Comparison of ENCODE assay signal across 1 cellular context in the genomic region with DNA sequence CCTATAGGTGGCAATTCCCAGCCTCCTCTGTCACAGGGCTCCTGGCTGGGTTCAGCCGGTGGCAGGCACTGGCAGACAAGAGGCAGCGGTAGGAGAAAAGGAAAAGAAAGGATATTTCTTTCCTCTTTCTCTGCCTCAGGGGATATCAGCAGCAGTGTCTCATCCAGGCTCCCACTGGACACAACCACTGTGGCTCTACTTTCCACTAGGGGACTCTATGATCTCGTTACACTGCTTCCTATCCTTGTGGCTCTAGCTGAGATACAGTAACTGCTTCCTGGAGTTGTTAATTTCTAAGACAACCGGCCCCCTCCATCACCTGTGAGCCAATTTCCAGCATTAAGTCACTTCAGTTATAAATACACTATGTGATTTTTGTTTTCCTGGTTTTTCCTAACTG.
TF ChIP-seq lines count a peak whose summit lies in the region.

No MANE protein-coding gene starts in this region.

TF ChIP-seq in IMR-90, 13 proteins besides CTCF, POLR2A, EP300 and RAD21 (continued from another document):
- TF ChIP-seq RFX5 (IDR thresholded peaks at IDR 0.05; ENCODE audit: low read depth, low read length) (no peak), MXI1 (IDR thresholded peaks at IDR 0.05; ENCODE audit: borderline replicate concordance, low read depth, low read length) (no peak), SMC3 (IDR thresholded peaks at IDR 0.05; ENCODE audit: low read depth, low read length) (no peak), FOS (IDR thresholded peaks at IDR 0.05; ENCODE audit: low read depth, low read length) (no peak), MAZ (IDR thresholded peaks at IDR 0.05; ENCODE audit: borderline replicate concordance, low read depth, low read length) (no peak)
